8 cellular contexts compared by ENCODE assay signal in the genomic region with DNA sequence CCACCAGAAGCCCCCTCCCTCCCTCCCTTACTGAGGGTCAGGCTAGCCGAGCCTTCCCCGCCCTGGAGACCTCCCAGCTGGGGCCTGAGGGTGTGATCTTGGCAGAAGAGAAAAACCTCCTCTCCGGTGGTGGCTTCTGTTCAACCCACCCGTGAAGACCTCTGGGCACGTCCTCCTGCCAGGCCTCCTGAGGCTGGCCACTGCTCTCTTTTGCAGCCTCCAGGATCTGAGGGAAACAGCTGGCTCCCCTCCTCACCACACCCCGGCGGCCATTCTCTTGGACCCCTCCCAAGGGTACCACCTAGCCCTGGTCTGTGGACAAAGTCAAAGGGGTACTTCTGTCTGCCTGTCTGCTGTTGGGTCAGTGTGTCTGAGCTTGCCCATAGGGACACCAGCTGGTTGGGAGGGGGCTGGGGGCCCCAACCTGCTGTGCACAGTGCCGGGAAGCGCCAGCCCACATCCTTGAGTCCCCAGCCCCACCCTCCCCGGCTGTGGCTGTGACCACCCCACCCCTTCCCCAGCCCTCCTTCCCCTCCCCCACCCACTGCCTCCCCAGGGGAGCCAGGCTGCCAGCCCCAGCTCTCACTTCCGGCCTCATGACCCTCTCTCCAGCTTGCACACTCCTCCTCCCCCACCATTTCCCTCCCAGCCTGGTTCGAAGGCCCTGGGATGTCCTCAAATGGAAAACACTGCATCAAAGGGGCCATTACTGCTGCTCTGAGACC. TPM values are rescaled to one million over a fixed set of nuclear protein-coding genes. Genes with fewer than 3 reads are reported as not detected.
DNase-seq lines count a peak whose midpoint lies in the region; ATAC-seq and TF ChIP-seq lines count a peak whose summit lies in the region.

No MANE protein-coding gene starts in this region.

- no peak overlapping the region for H3K4me3 ChIP-seq in WERI-Rb-1 (ENCODE audit: low read depth, low read length)

- no peaks in the 10 kb centered on the region for H3K27me3 ChIP-seq in WERI-Rb-1 (ENCODE audit: insufficient read depth, low read depth, severe bottlenecking)

- ATAC-seq in left ventricle myocardium superior (peak; percentile 49), GM18511 (IDR thresholded peaks at IDR 0.05; ENCODE audit: unreplicated experiment) (no peak)

- DNase-seq in DMS53 (lab: John Stamatoyannopoulos, UW) (peak; percentile 40), DMS53 treated with DMSO at 0.1 percent for 48 hours (lab: John Stamatoyannopoulos, UW; ENCODE audit: unreplicated experiment) (no peak), WERI-Rb-1 (no peak), left ventricle myocardium superior (peak; percentile 75), substantia nigra (lab: John Stamatoyannopoulos, UW) (peak in 1 of 49 donors; percentile 50), DMS79 treated with DMSO at 0.1 percent for 48 hours (lab: John Stamatoyannopoulos, UW) (no peak), ACHN (no peak)

- H3K27ac ChIP-seq in WERI-Rb-1 (peak overlapping the region; percentile 76), substantia nigra (ENCODE audit: low read depth, low read length, poor library complexity, severe bottlenecking) (peak overlapping the region; percentile 32)

- H3K9me3 ChIP-seq in WERI-Rb-1 (ENCODE audit: severe bottlenecking) = no peaks in the 10 kb centered on the region

- H3K36me3 ChIP-seq in WERI-Rb-1 = peaks cover 41% of the 10 kb centered on the region

- intact Hi-C loops in left ventricle myocardium superior (cut with micrococcal nuclease) = no loop called here

- no peak for TF ChIP-seq CTCF in WERI-Rb-1 (IDR thresholded peaks at IDR 0.05; ENCODE audit: low read depth, low read length)

- in situ Hi-C loops in ACHN (cut with HindIII; ENCODE audit: low pct_ligation_motif_present, low pct_unique_long_range_greater_than_20kb, low sequenced_read_pairs) = no loop called here

RNA-seq across cellular contexts. Expression of a gene that starts 48.1 kb away (rescaled TPM):
- 42.8 TPM for total RNA-seq in left ventricle myocardium superior

Comparison
In these comparisons a context has a peak if more than half of its experiments do, and no peak if none do; other contexts are left out.
1. DNase-seq: peak in DMS53 (single experiment) and left ventricle myocardium superior (single experiment); none in DMS53 treated with DMSO at 0.1 percent for 48 hours (single experiment), WERI-Rb-1 (single experiment), DMS79 treated with DMSO at 0.1 percent for 48 hours (single experiment) and ACHN (single experiment).